In genomic region chr19:36973844-36974195, GRCh38 we compare ENCODE assay signal across 8 cellular contexts. TPM values are rescaled to one million over a fixed set of nuclear protein-coding genes. Genes with fewer than 3 reads are reported as not detected.
DNase-seq lines count a peak whose midpoint lies in the region; ATAC-seq and TF ChIP-seq lines count a peak whose summit lies in the region.

No MANE protein-coding gene starts in this region.

- peak overlapping the region; percentile 94 for H3K4me3 Mint-ChIP-seq in stimulated activated naive CD8-positive, alpha-beta T cell treated with anti-CD3 and anti-CD28 coated beads, Interleukin-15, Interleukin-2, amounts not matched to agents 100 ng/mL and 50 ng/mL, for 24 hours

- H3K9ac ChIP-seq in mucosa of rectum (ENCODE audit: low read depth in 1 of 2, low read length in 2 of 2): peak overlapping the region; percentile 62 to 70

- no peaks in the 10 kb centered on the region for H3K27me3 ChIP-seq in mucosa of rectum (ENCODE audit: control insufficient read depth in 2 of 2, insufficient read depth in 2 of 2, low read length in 2 of 2)

- DNase-seq in stimulated activated naive CD8-positive, alpha-beta T cell treated with anti-CD3 and anti-CD28 coated beads, Interleukin-15, Interleukin-2, amounts not matched to agents 100 U/mL and 50 U/mL, for 24 hours: no peak
- DNase-seq in cardiac fibroblast (ENCODE audit: low read depth in 2 of 2) (no peak), SW 1271 (lab: John Stamatoyannopoulos, UW) (no peak), SIG-M5 treated with dmso at 0.1 percent for 504 hours (lab: John Stamatoyannopoulos, UW; ENCODE audit: unreplicated experiment) (no peak), H4 (ENCODE audit: low spot score) (no peak)

- peaks cover 0 to 9% of the 10 kb centered on the region in 2 donors for H3K4me1 ChIP-seq in mucosa of rectum (ENCODE audit: control insufficient read depth in 2 of 2, insufficient read depth in 2 of 2, low read length in 2 of 2)

- peaks cover 0 to 3% of the 10 kb centered on the region in 2 donors for H3K9me3 ChIP-seq in mucosa of rectum (ENCODE audit: control insufficient read depth in 2 of 2, low read length in 2 of 2)

- H3K36me3 ChIP-seq in mucosa of rectum (ENCODE audit: control insufficient read depth in 2 of 2, insufficient read depth in 2 of 2, low read length in 2 of 2): peaks cover 0 to 8% of the 10 kb centered on the region in 2 donors

- H3K27me3 Mint-ChIP-seq in stimulated activated naive CD8-positive, alpha-beta T cell treated with anti-CD3 and anti-CD28 coated beads, Interleukin-15, Interleukin-2, amounts not matched to agents 100 ng/mL and 50 ng/mL, for 24 hours: no peaks in the 10 kb centered on the region

- H3K36me3 Mint-ChIP-seq in stimulated activated naive CD8-positive, alpha-beta T cell treated with anti-CD3 and anti-CD28 coated beads, Interleukin-15, Interleukin-2, amounts not matched to agents 100 ng/mL and 50 ng/mL, for 24 hours (ENCODE audit: low read depth): peaks cover 40% of the 10 kb centered on the region

- peaks cover 8% of the 10 kb centered on the region for H3K4me1 Mint-ChIP-seq in stimulated activated naive CD8-positive, alpha-beta T cell treated with anti-CD3 and anti-CD28 coated beads, Interleukin-15, Interleukin-2, amounts not matched to agents 100 ng/mL and 50 ng/mL, for 24 hours (ENCODE audit: low read depth)

- H3K27ac Mint-ChIP-seq in stimulated activated naive CD8-positive, alpha-beta T cell treated with anti-CD3 and anti-CD28 coated beads, Interleukin-15, Interleukin-2, amounts not matched to agents 100 ng/mL and 50 ng/mL, for 24 hours: peak overlapping the region; percentile 94

- H3K27ac ChIP-seq in mucosa of rectum (ENCODE audit: low read depth in 2 of 2, low read length in 2 of 2): peak overlapping the region in 1 of 2 donors; percentile 80

- H3K9me3 Mint-ChIP-seq in stimulated activated naive CD8-positive, alpha-beta T cell treated with anti-CD3 and anti-CD28 coated beads, Interleukin-15, Interleukin-2, amounts not matched to agents 100 ng/mL and 50 ng/mL, for 24 hours: peaks cover 10% of the 10 kb centered on the region

- H3K4me3 ChIP-seq in cardiac fibroblast (replicated peaks in 1 of 2; ENCODE audit: low read depth in 2 of 2, low read length in 2 of 2) (peak overlapping the region; percentile 58 to 68), mucosa of rectum (ENCODE audit: low read length in 2 of 2) (peak overlapping the region; percentile 84 to 89)

- TF ChIP-seq CTCF in cardiac fibroblast (IDR thresholded peaks at IDR 0.05; ENCODE audit: low read depth, low read length): no peak

- ATAC-seq in stimulated activated naive CD8-positive, alpha-beta T cell treated with anti-CD3 and anti-CD28 coated beads, Interleukin-15, Interleukin-2, amounts not matched to agents 100 U/mL and 50 U/mL, for 24 hours: no peak
- ATAC-seq in HG03095 (IDR thresholded peaks at IDR 0.05; ENCODE audit: unreplicated experiment): no peak

RNA-seq across cellular contexts. Expression of gene ZNF568, which starts 57.7 kb away (rescaled TPM):
- 3.0 and 4.6 TPM in 2 replicates for total RNA-seq in H4 (2014; rRNA removed; shearing (Covaris generic))

RNA-seq across cellular contexts. Expression of gene ZNF829, which starts 57.7 kb away (rescaled TPM):
- 0.91 TPM in 1 of 2 replicates, not detected in the other for total RNA-seq in H4 (2014; rRNA removed; shearing (Covaris generic))
